In genomic region chr4:90120037-90120436, GRCh38 we compare ENCODE assay signal across 21 cellular contexts. TPM values are rescaled to one million over a fixed set of nuclear protein-coding genes. Genes with fewer than 3 reads are reported as not detected.
DNase-seq lines count a peak whose midpoint lies in the region; ATAC-seq and TF ChIP-seq lines count a peak whose summit lies in the region.
"Had no signal": no experiment of that assay in that cellular context is flagged by ENCODE, and none has a peak within 500 bp of the region (broad histone marks: within the 10 kb centered on the region; RNA-seq: fewer than 3 reads in every experiment).

No MANE protein-coding gene starts in this region.

- H3K9me3 ChIP-seq in H9 (ENCODE audit: control insufficient read depth, low read depth, low read length) (no peaks in the 10 kb centered on the region), left ventricle myocardium inferior (replicated peaks) (no peaks in the 10 kb centered on the region)

- H4K91ac ChIP-seq in H9 (ENCODE audit: insufficient read length, low read depth, low read length): no peak overlapping the region

- H2BK5ac ChIP-seq in H9 (ENCODE audit: insufficient read length, low read length): no peak overlapping the region

- no peak overlapping the region for H2BK120ac ChIP-seq in H9 (ENCODE audit: low read depth, low read length, poor library complexity, severe bottlenecking)

- ATAC-seq in HG02852 (IDR thresholded peaks at IDR 0.05; ENCODE audit: unreplicated experiment): no peak
- no peak for ATAC-seq in effector memory CD8-positive, alpha-beta T cell (replicated peaks)
- ATAC-seq: activated CD8-positive, alpha-beta memory T cell treated with anti-CD3 and anti-CD28 coated beads, Interleukin-2, amount 10 ng/mL, durations not matched to agents 7 days and 5 days; stimulated activated memory B cell treated with anti-CD40 and anti-IgM and Interleukin-4, amounts not matched to agents 10 μg/mL and 1 μg/mL and 100 μg/mL, for 72 hours had no signal

- no peak overlapping the region for H3K18ac ChIP-seq in H9 (ENCODE audit: insufficient read length, low read depth, low read length)

- no peak overlapping the region for H2AK5ac ChIP-seq in H9 (ENCODE audit: insufficient read length, low read length)

- H3K4me2 ChIP-seq in H9 (ENCODE audit: insufficient read depth, insufficient read length, low read length): no peak overlapping the region

- H3K4me3 Mint-ChIP-seq in H9: no peak overlapping the region
- no peak overlapping the region for H3K4me3 Mint-ChIP-seq in effector memory CD8-positive, alpha-beta T cell
- H3K4me3 Mint-ChIP-seq: activated CD8-positive, alpha-beta memory T cell treated with anti-CD3 and anti-CD28 coated beads, Interleukin-2, amount 10 ng/mL, durations not matched to agents 7 days and 5 days; dendritic cell treated with granulocyte-macrophage colony-stimulating factor and Interleukin-4, amounts not matched to agents 40 ng/mL and 50 ng/mL, for 4 days; stimulated activated memory B cell treated with anti-CD40 and anti-IgM and Interleukin-4, amounts not matched to agents 10 μg/mL and 1 μg/mL and 100 μg/mL, for 72 hours; type B pancreatic cell had no signal

- no peak overlapping the region for H3K4me3 ChIP-seq in left ventricle myocardium inferior

- H3K27me3 Mint-ChIP-seq in H9 (ENCODE audit: low read depth): no peaks in the 10 kb centered on the region
- H3K27me3 Mint-ChIP-seq in effector memory CD8-positive, alpha-beta T cell: no peaks in the 10 kb centered on the region
- H3K27me3 Mint-ChIP-seq: dendritic cell treated with granulocyte-macrophage colony-stimulating factor and Interleukin-4, amounts not matched to agents 40 ng/mL and 50 ng/mL, for 4 days; stimulated activated memory B cell treated with anti-CD40 and anti-IgM and Interleukin-4, amounts not matched to agents 10 μg/mL and 1 μg/mL and 100 μg/mL, for 72 hours; type B pancreatic cell had no signal

- H2BK15ac ChIP-seq in H9 (ENCODE audit: low read depth, low read length): no peak overlapping the region

- H3K4me1 ChIP-seq in H9 (ENCODE audit: insufficient read depth, low read length): peaks cover 7% of the 10 kb centered on the region
- no peaks in the 10 kb centered on the region for H3K4me1 ChIP-seq in left ventricle myocardium inferior

- DNase-seq in DMS 273 (lab: John Stamatoyannopoulos, UW; ENCODE audit: unreplicated experiment) (peak; percentile 58), DMS 273 treated with DMSO at 0.1 percent for 48 hours (lab: John Stamatoyannopoulos, UW) (no peak), H9 (no peak), OCI-M1 (lab: John Stamatoyannopoulos, UW) (peak; percentile 17), left ventricle myocardium inferior (no peak), NCI-H748 treated with DMSO at 0.1 percent for 48 hours (lab: John Stamatoyannopoulos, UW) (no peak)
- DNase-seq in effector memory CD8-positive, alpha-beta T cell: no peak
- DNase-seq: activated CD4-positive, CD25-positive, alpha-beta regulatory T cell treated with anti-CD3 and anti-CD28 coated beads, Interleukin-2, amount 50 U/mL, for 72 hours; activated CD8-positive, alpha-beta memory T cell treated with anti-CD3 and anti-CD28 coated beads, Interleukin-2, amount 10 ng/mL, durations not matched to agents 7 days and 5 days; DND-41; IMR-90; left cardiac atrium; NCI-H510A; T-helper 1 cell had no signal

- no peaks in the 10 kb centered on the region for H3K23me2 ChIP-seq in H9 (ENCODE audit: insufficient read length, low read depth, low read length, poor library complexity, severe bottlenecking)

- TF ChIP-seq CTCF in H9 (conservative IDR thresholded peaks at IDR 0.05) (peak; percentile 61; the same call in 2 of the 3 replicates), left ventricle myocardium inferior (IDR thresholded peaks at IDR 0.05; ENCODE audit: borderline replicate concordance) (peak; percentile 53)

- intact Hi-C loops in left ventricle myocardium inferior (cut with micrococcal nuclease): loop anchor here (10.0 kb wide), 1 partner anchor 175 kb away; no protein-coding TSS in a partner anchor

- no peak overlapping the region for H2AFZ ChIP-seq in H9 (ENCODE audit: low read length)

- H4K20me1 ChIP-seq in H9 (ENCODE audit: control insufficient read depth, insufficient read depth, insufficient read length): no peaks in the 10 kb centered on the region

- no peaks in the 10 kb centered on the region for H3K79me1 ChIP-seq in H9 (ENCODE audit: insufficient read depth, low read depth, low read length, poor library complexity, severe bottlenecking)

- H2BK20ac ChIP-seq in H9 (ENCODE audit: low read depth, low read length, poor library complexity, severe bottlenecking): no peak overlapping the region

- H3K4me1 Mint-ChIP-seq in H9: peaks cover 8 to 13% of the 10 kb centered on the region in 2 experiments
- H3K4me1 Mint-ChIP-seq in effector memory CD8-positive, alpha-beta T cell (ENCODE audit: low read depth in 2 of 2): peaks cover 0 to 1% of the 10 kb centered on the region in 2 donors
- H3K4me1 Mint-ChIP-seq: activated CD8-positive, alpha-beta memory T cell treated with anti-CD3 and anti-CD28 coated beads, Interleukin-2, amount 10 ng/mL, durations not matched to agents 7 days and 5 days had no signal

- H3K36me3 Mint-ChIP-seq in H9 (ENCODE audit: insufficient read depth in 1 of 3, low read depth in 3 of 3): no peaks in the 10 kb centered on the region
- H3K36me3 Mint-ChIP-seq in effector memory CD8-positive, alpha-beta T cell (ENCODE audit: insufficient read depth): no peaks in the 10 kb centered on the region
- H3K36me3 Mint-ChIP-seq: activated CD8-positive, alpha-beta memory T cell treated with anti-CD3 and anti-CD28 coated beads, Interleukin-2, amount 10 ng/mL, durations not matched to agents 7 days and 5 days; stimulated activated memory B cell treated with anti-CD40 and anti-IgM and Interleukin-4, amounts not matched to agents 10 μg/mL and 1 μg/mL and 100 μg/mL, for 72 hours; type B pancreatic cell had no signal

- H3K36me3 ChIP-seq in left ventricle myocardium inferior: no peaks in the 10 kb centered on the region

- no peak overlapping the region for H3K14ac ChIP-seq in H9 (ENCODE audit: insufficient read depth, low read length)

- H3K9ac ChIP-seq in H9 (ENCODE audit: extremely low read depth, insufficient read length, low read length): no peak overlapping the region

- H3K27ac Mint-ChIP-seq in H9: no peak overlapping the region
- H3K27ac Mint-ChIP-seq in effector memory CD8-positive, alpha-beta T cell: no peak overlapping the region
- H3K27ac Mint-ChIP-seq: activated CD8-positive, alpha-beta memory T cell treated with anti-CD3 and anti-CD28 coated beads, Interleukin-2, amount 10 ng/mL, durations not matched to agents 7 days and 5 days; dendritic cell treated with granulocyte-macrophage colony-stimulating factor and Interleukin-4, amounts not matched to agents 40 ng/mL and 50 ng/mL, for 4 days; stimulated activated memory B cell treated with anti-CD40 and anti-IgM and Interleukin-4, amounts not matched to agents 10 μg/mL and 1 μg/mL and 100 μg/mL, for 72 hours; type B pancreatic cell had no signal

- no peak overlapping the region for H3K4ac ChIP-seq in H9 (ENCODE audit: low read depth, low read length)

- H3K27me3 ChIP-seq in H9 (ENCODE audit: insufficient read depth, low read length): no peaks in the 10 kb centered on the region
- no peaks in the 10 kb centered on the region for H3K27me3 ChIP-seq in left ventricle myocardium inferior (ENCODE audit: low read depth)

- H4K8ac ChIP-seq in H9 (replicated peaks; ENCODE audit: insufficient read length, low read depth, low read length): no peak overlapping the region

- no peak overlapping the region for H3K23ac ChIP-seq in H9 (ENCODE audit: insufficient read length, low read depth, low read length)

- H4K5ac ChIP-seq in H9 (ENCODE audit: insufficient read length, low read depth, low read length): no peak overlapping the region

- H3K27ac ChIP-seq in H9 (ENCODE audit: insufficient read length, low read depth, low read length) (no peak overlapping the region), left ventricle myocardium inferior (replicated peaks) (no peak overlapping the region)
- H3K27ac ChIP-seq: 22Rv1, C4-2B had no signal

- H3K56ac ChIP-seq in H9 (ENCODE audit: insufficient read length, low read depth, low read length): no peak overlapping the region

- no peaks in the 10 kb centered on the region for H3K79me2 ChIP-seq in H9 (ENCODE audit: insufficient read depth, low read length)

- H3K9me3 Mint-ChIP-seq in H9: no peaks in the 10 kb centered on the region
- peaks cover 0 to 5% of the 10 kb centered on the region in 2 donors for H3K9me3 Mint-ChIP-seq in effector memory CD8-positive, alpha-beta T cell
- H3K9me3 Mint-ChIP-seq: dendritic cell treated with granulocyte-macrophage colony-stimulating factor and Interleukin-4, amounts not matched to agents 40 ng/mL and 50 ng/mL, for 4 days; stimulated activated memory B cell treated with anti-CD40 and anti-IgM and Interleukin-4, amounts not matched to agents 10 μg/mL and 1 μg/mL and 100 μg/mL, for 72 hours; type B pancreatic cell had no signal

- H3T11ph ChIP-seq in H9 (ENCODE audit: low read length): no peak overlapping the region

- no peak overlapping the region for H2BK12ac ChIP-seq in H9 (ENCODE audit: insufficient read length, low read depth, low read length)

RNA-seq across cellular contexts. Expression of gene CCSER1, which starts 7.2 kb away (rescaled TPM):
- total RNA-seq in H9 (2021) (0.37 and 0.57 TPM in 2 replicates), left ventricle myocardium inferior (13.2 TPM)
- total RNA-seq: IMR-90, RPMI7951 had no signal

Comparison
In these comparisons a context has a peak if more than half of its experiments do, and no peak if none do; other contexts are left out.
1. DNase-seq: peak in DMS 273 (single experiment) and OCI-M1 (single experiment); none in DMS 273 treated with DMSO at 0.1 percent for 48 hours (single experiment), H9 (single experiment), left ventricle myocardium inferior (single experiment), effector memory CD8-positive, alpha-beta T cell (0 of 3) and NCI-H748 treated with DMSO at 0.1 percent for 48 hours (single experiment).